Comparison of ENCODE assay signal across 40 cellular contexts in the genomic region with DNA sequence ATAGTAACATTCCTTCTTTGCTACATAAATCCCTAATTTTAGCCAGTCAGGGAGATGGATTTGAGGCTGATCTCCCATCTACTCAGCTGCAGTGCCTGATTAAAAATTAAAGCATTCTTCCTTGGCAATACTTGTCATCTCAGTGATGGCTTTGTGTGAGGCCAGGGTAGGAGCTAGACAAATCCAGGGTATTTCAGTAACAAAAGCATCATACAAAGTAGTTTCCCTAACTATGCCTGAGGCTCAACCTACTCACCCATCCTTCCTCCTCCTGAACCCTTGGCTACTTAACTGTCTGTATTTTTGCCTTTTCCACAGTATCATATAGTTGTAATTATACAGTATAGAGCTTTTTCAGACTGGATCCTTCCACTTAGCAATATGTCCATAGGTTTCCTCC. TPM values are rescaled to one million over a fixed set of nuclear protein-coding genes. Genes with fewer than 3 reads are reported as not detected.
DNase-seq lines count a peak whose midpoint lies in the region; ATAC-seq and TF ChIP-seq lines count a peak whose summit lies in the region.
"Had no signal": no experiment of that assay in that cellular context is flagged by ENCODE, and none has a peak within 500 bp of the region (broad histone marks: within the 10 kb centered on the region; RNA-seq: fewer than 3 reads in every experiment).

No MANE protein-coding gene starts in this region.

- CTCF ChIA-PET in HEK293T (lab: Yijun Ruan, JAX): no interaction called here

- TF ChIP-seq CTCF in right atrium auricular region (IDR thresholded peaks at IDR 0.05): no peak
- no peak for TF ChIP-seq CTCF in left ventricle myocardium inferior (IDR thresholded peaks at IDR 0.05; ENCODE audit: borderline replicate concordance)

- H3K27ac Mint-ChIP-seq in memory B cell: peak overlapping the region; percentile 61
- H3K27ac Mint-ChIP-seq: B cell; CD4-positive, alpha-beta memory T cell; CD4-positive, alpha-beta T cell; CD8-positive, alpha-beta memory T cell; CD8-positive, alpha-beta T cell had no signal

- H3K4me1 ChIP-seq in right atrium auricular region (no peaks in the 10 kb centered on the region), left ventricle myocardium inferior (no peaks in the 10 kb centered on the region), right cardiac atrium (ENCODE audit: control insufficient read depth, insufficient read depth, low read length) (no peaks in the 10 kb centered on the region)
- H3K4me1 ChIP-seq: A549; BE2C; BLaER1; BLaER1 treated with 17β-estradiol and CSF1 and Interleukin-3, amounts not matched to agents 10 nM and 100 nM; Caco-2 had no signal

- intact Hi-C loops in Right ventricle myocardium inferior (cut with DNase I): no loop called here
- intact Hi-C loops in Right ventricle myocardium superior (cut with DNase I): no loop called here
- intact Hi-C loops in left ventricle myocardium inferior (cut with micrococcal nuclease): no loop called here
- intact Hi-C loops in left ventricle myocardium superior (cut with micrococcal nuclease): no loop called here
- intact Hi-C loops in right cardiac atrium (cut with DNase I): no loop called here

- H3K27ac ChIP-seq in right atrium auricular region: no peak overlapping the region
- H3K27ac ChIP-seq in left ventricle myocardium inferior (replicated peaks): no peak overlapping the region
- H3K27ac ChIP-seq in right cardiac atrium (ENCODE audit: low read length): no peak overlapping the region
- H3K27ac ChIP-seq: 22Rv1; A549; BLaER1; BLaER1 treated with 17β-estradiol and CSF1 and Interleukin-3, amounts not matched to agents 10 nM and 100 nM; C4-2B had no signal

- ATAC-seq in Right ventricle myocardium inferior (peak; percentile 60), Right ventricle myocardium superior (ENCODE audit: poor library complexity) (peak; percentile 27), left ventricle myocardium superior (peak; percentile 54), right cardiac atrium (no peak), memory B cell (ENCODE audit: low read depth) (no peak)
- ATAC-seq: A549; CD8-positive, alpha-beta T cell had no signal

- H3K36me3 Mint-ChIP-seq in memory B cell: peaks cover 2% of the 10 kb centered on the region
- H3K36me3 Mint-ChIP-seq: CD14-positive monocyte; CD4-positive, alpha-beta memory T cell; CD4-positive, CD25-positive, alpha-beta regulatory T cell; CD8-positive, alpha-beta memory T cell; CD8-positive, alpha-beta T cell had no signal

- H3K9me3 Mint-ChIP-seq in memory B cell: peaks cover 5% of the 10 kb centered on the region
- H3K9me3 Mint-ChIP-seq: CD4-positive, alpha-beta T cell; CD8-positive, alpha-beta memory T cell; CD8-positive, alpha-beta T cell had no signal

- H3K36me3 ChIP-seq in right atrium auricular region (no peaks in the 10 kb centered on the region), left ventricle myocardium inferior (no peaks in the 10 kb centered on the region)
- H3K36me3 ChIP-seq: BE2C; BLaER1; BLaER1 treated with 17β-estradiol and CSF1 and Interleukin-3, amounts not matched to agents 10 nM and 100 nM had no signal

- DNase-seq in Right ventricle myocardium inferior (ENCODE audit: missing footprints): no peak
- DNase-seq in right atrium auricular region (ENCODE audit: low spot score): no peak
- no peak for DNase-seq in Right ventricle myocardium superior
- no peak for DNase-seq in left ventricle myocardium inferior
- DNase-seq in left ventricle myocardium superior: no peak
- DNase-seq in right cardiac atrium: no peak
- no peak for DNase-seq in memory B cell (ENCODE audit: low spot score in 2 of 2)
- DNase-seq in HEK293T (ENCODE audit: extremely low spot score): no peak
- DNase-seq: 8988T; ACHN; AML-193; BE2C; C1 segment of cervical spinal cord; Caco-2; Calu3; CD4-positive, alpha-beta memory T cell; CD4-positive, alpha-beta T cell; CD4-positive, CD25-positive, alpha-beta regulatory T cell; CD8-positive, alpha-beta memory T cell; CD8-positive, alpha-beta T cell; COR-L47; DMS 273 treated with DMSO at 0.1 percent for 48 hours; DMS153; DMS53; DMS79; DMS79 treated with DMSO at 0.1 percent for 48 hours; DND-41; EL had no signal

- H3K4me3 Mint-ChIP-seq in memory B cell: no peak overlapping the region
- H3K4me3 Mint-ChIP-seq: B cell; CD14-positive monocyte; CD4-positive, alpha-beta memory T cell; CD4-positive, alpha-beta T cell; CD4-positive, CD25-positive, alpha-beta regulatory T cell; CD8-positive, alpha-beta memory T cell; CD8-positive, alpha-beta T cell had no signal

- no peak overlapping the region for H3K4me3 ChIP-seq in right atrium auricular region
- no peak overlapping the region for H3K4me3 ChIP-seq in left ventricle myocardium inferior
- no peak overlapping the region for H3K4me3 ChIP-seq in right cardiac atrium (ENCODE audit: low read length)
- H3K4me3 ChIP-seq: A549; BLaER1; BLaER1 treated with 17β-estradiol and CSF1 and Interleukin-3, amounts not matched to agents 10 nM and 100 nM had no signal

- H3K9me3 ChIP-seq in right atrium auricular region (no peaks in the 10 kb centered on the region), left ventricle myocardium inferior (replicated peaks) (no peaks in the 10 kb centered on the region), right cardiac atrium (ENCODE audit: control insufficient read depth, low read length) (no peaks in the 10 kb centered on the region)
- H3K9me3 ChIP-seq: A549; BE2C; BLaER1; BLaER1 treated with 17β-estradiol and CSF1 and Interleukin-3, amounts not matched to agents 10 nM and 100 nM; Caco-2 had no signal

- POLR2A ChIA-PET in HEK293T (lab: Yijun Ruan, JAX): no interaction called here

- no peaks in the 10 kb centered on the region for H3K27me3 Mint-ChIP-seq in memory B cell
- H3K27me3 Mint-ChIP-seq: B cell; CD4-positive, alpha-beta memory T cell; CD4-positive, CD25-positive, alpha-beta regulatory T cell had no signal

- H3K27me3 ChIP-seq in right atrium auricular region: no peaks in the 10 kb centered on the region
- H3K27me3 ChIP-seq in left ventricle myocardium inferior (ENCODE audit: low read depth): no peaks in the 10 kb centered on the region
- no peaks in the 10 kb centered on the region for H3K27me3 ChIP-seq in right cardiac atrium (ENCODE audit: control insufficient read depth, insufficient read depth)
- H3K27me3 ChIP-seq: BLaER1; BLaER1 treated with 17β-estradiol and CSF1 and Interleukin-3, amounts not matched to agents 10 nM and 100 nM had no signal

- H3K4me1 Mint-ChIP-seq in memory B cell: peaks cover 12% of the 10 kb centered on the region
- H3K4me1 Mint-ChIP-seq: B cell; CD4-positive, alpha-beta memory T cell; CD4-positive, CD25-positive, alpha-beta regulatory T cell; CD8-positive, alpha-beta memory T cell had no signal

TF ChIP-seq in HEK293T, 16 proteins besides CTCF, POLR2A, EP300 and RAD21:
- TF ChIP-seq LEF1 (IDR thresholded peaks at IDR 0.05; ENCODE audit: borderline replicate concordance) (no peak), BHLHE40 (IDR thresholded peaks at IDR 0.05; ENCODE audit: borderline replicate concordance) (no peak), ARNT (IDR thresholded peaks at IDR 0.05) (no peak), ZNF384 (IDR thresholded peaks at IDR 0.05) (no peak)

RNA-seq across cellular contexts. Expression of a gene that starts 37.7 kb away (rescaled TPM):
- total RNA-seq in Right ventricle myocardium inferior (21.2 TPM), right atrium auricular region (10 to 100 TPM in 1 of 2 donors, 1 to 10 TPM in 1; 1.7 to 28.4 TPM), Right ventricle myocardium superior (17.7 TPM), left ventricle myocardium inferior (14.3 TPM), left ventricle myocardium superior (19.5 TPM), right cardiac atrium (10 to 100 TPM; 22.9 to 98.5 (median 60.7) TPM)
- 0.45 TPM for polyA plus RNA-seq in right cardiac atrium
- total RNA-seq: A172, A673, Caco-2, Daoy had no signal
- polyA plus RNA-seq: A549, AG04450, BJ had no signal

RNA-seq across cellular contexts. Expression of a gene that starts 52.7 kb away (rescaled TPM):
- total RNA-seq in Right ventricle myocardium inferior (99.2 TPM), right atrium auricular region (10 to 100 TPM; 57.5 to 93.5 TPM), Right ventricle myocardium superior (82.4 TPM), left ventricle myocardium inferior (87.3 TPM), left ventricle myocardium superior (109 TPM), right cardiac atrium (100 to 1,000 TPM in 1 of 4 donors, 10 to 100 TPM in 3; 79.4 to 139 (median 88.9) TPM)
- polyA plus RNA-seq in right cardiac atrium: 66.7 TPM
- total RNA-seq: A172, A673, Caco-2 had no signal
- polyA plus RNA-seq: A549, AG04450, BJ had no signal

Comparison
In these comparisons a context has a peak if more than half of its experiments do, and no peak if none do; other contexts are left out.
1. ATAC-seq: peak in Right ventricle myocardium inferior (single experiment), Right ventricle myocardium superior (single experiment) and left ventricle myocardium superior (single experiment); none in right cardiac atrium (0 of 2) and memory B cell (single experiment).